Comparison of ENCODE assay signal across 16 cellular contexts in the genomic region with DNA sequence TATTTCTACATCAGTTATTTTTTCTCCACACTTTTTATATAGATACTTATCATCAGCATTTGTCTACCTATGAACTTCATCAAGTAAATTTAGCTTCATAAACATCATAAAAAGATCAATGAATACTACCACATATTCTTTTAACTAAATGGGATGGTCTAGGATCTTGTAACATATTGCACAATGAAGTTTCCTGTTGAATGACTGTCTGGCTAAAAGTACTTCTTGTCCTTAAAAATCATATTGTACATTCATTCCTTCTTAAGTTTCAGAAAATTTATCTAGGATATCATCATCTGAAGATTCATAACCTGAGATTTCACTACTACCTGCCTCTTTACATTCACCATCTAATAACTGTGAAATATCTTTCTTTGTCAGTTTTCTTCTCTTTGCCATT.
DNase-seq lines count a peak whose midpoint lies in the region; ATAC-seq, FAIRE-seq and TF ChIP-seq lines count a peak whose summit lies in the region.
"Had no signal": no experiment of that assay in that cellular context is flagged by ENCODE, and none has a peak within 500 bp of the region (broad histone marks: within the 10 kb centered on the region; RNA-seq: fewer than 3 reads in every experiment).

No MANE protein-coding gene starts in this region.

- TF ChIP-seq POLR2A in K562 (conservative IDR thresholded peaks at IDR 0.05): no peak

- CTCF ChIA-PET in K562 (lab: Yijun Ruan, JAX; ENCODE audit: low intra/inter-chr PET ratio): no interaction called here

- no peaks in the 10 kb centered on the region for H3K9me2 ChIP-seq in GM23248 (ENCODE audit: insufficient read depth)

- H2AFZ ChIP-seq in GM23248 (no peak overlapping the region), K562 (ENCODE audit: low read depth, low read length) (no peak overlapping the region)

- H3K4me1 ChIP-seq in GM23248 (ENCODE audit: insufficient read depth) (peaks cover 33% of the 10 kb centered on the region), K562 (replicated peaks in 1 of 2; ENCODE audit: control insufficient read depth in 2 of 2, insufficient read depth in 2 of 2, low read length in 2 of 2) (no peaks in the 10 kb centered on the region), right cardiac atrium (ENCODE audit: control insufficient read depth, insufficient read depth, low read length) (no peaks in the 10 kb centered on the region)

- FAIRE-seq in K562 (lab: Jason Lieb, UNC): no peak
- FAIRE-seq: GM19239 had no signal

- H3K9ac ChIP-seq in GM23248 (no peak overlapping the region), K562 (ENCODE audit: insufficient read depth in 1 of 2, low read depth in 2 of 2, low read length in 2 of 2) (no peak overlapping the region)

- no peaks in the 10 kb centered on the region for H3K36me3 ChIP-seq in GM23248 (ENCODE audit: low read depth)
- H3K36me3 ChIP-seq in K562 (ENCODE audit: control insufficient read depth, insufficient read depth, low read length): no peaks in the 10 kb centered on the region

- intact Hi-C loops in K562 (cut with micrococcal nuclease): no loop called here
- intact Hi-C loops in right cardiac atrium (cut with DNase I): loop anchor here in 1 of 4 donors (10.0 kb wide), 1 partner anchor 314 kb away; no protein-coding TSS in a partner anchor

- no peaks in the 10 kb centered on the region for H3K9me1 ChIP-seq in K562 (ENCODE audit: control insufficient read depth, insufficient read depth, low read length)

- DNase-seq in GM23248: peak; percentile 41
- no peak for DNase-seq in K562 (ENCODE audit: extremely low read depth in 1 of 4, low spot score in 3 of 4)
- peak; percentile 11 for DNase-seq in fibroblast of peridontal ligament (ENCODE audit: extremely low read depth)
- DNase-seq in skeletal muscle cell (ENCODE audit: low read depth): peak; percentile 33
- no peak for DNase-seq in H4 (ENCODE audit: low spot score)
- DNase-seq in right cardiac atrium: no peak
- DNase-seq: GF-D8, H7, NCI-H1930, NCI-H2171, NCI-H748 treated with DMSO at 0.1 percent for 48 hours, OCI-M1 had no signal

- H3K9me3 ChIP-seq in GM23248 (ENCODE audit: low read depth) (no peaks in the 10 kb centered on the region), K562 (replicated peaks; ENCODE audit: control insufficient read depth, insufficient read depth, low read depth, low read length) (no peaks in the 10 kb centered on the region), right cardiac atrium (ENCODE audit: control insufficient read depth, low read length) (no peaks in the 10 kb centered on the region)

- H3K27me3 ChIP-seq in GM23248 (replicated peaks; ENCODE audit: insufficient read depth) (no peaks in the 10 kb centered on the region), K562 (ENCODE audit: control insufficient read depth in 2 of 2, insufficient read depth in 2 of 2, low read length in 2 of 2) (no peaks in the 10 kb centered on the region; a peak in 1 of 5 replicates), right cardiac atrium (ENCODE audit: control insufficient read depth, insufficient read depth) (no peaks in the 10 kb centered on the region)
- H3K27me3 ChIP-seq: SJSA1 had no signal

- H3K4me2 ChIP-seq in GM23248 (ENCODE audit: unreplicated experiment) (no peak overlapping the region), K562 (ENCODE audit: insufficient read depth, low read length) (no peak overlapping the region)

- POLR2A ChIA-PET in K562 (lab: Yijun Ruan, JAX): no interaction called here

- no peaks in the 10 kb centered on the region for H4K20me1 ChIP-seq in GM23248 (ENCODE audit: insufficient read depth)
- H4K20me1 ChIP-seq in K562 (replicated peaks; ENCODE audit: control insufficient read depth, insufficient read depth, low read length): no peaks in the 10 kb centered on the region

- H3K27ac ChIP-seq in GM23248 (no peak overlapping the region), K562 (ENCODE audit: extremely low read depth, low read depth, low read length) (no peak overlapping the region), right cardiac atrium (ENCODE audit: low read length) (no peak overlapping the region)
- H3K27ac ChIP-seq: C4-2B, SJSA1 had no signal

- in situ Hi-C loops in GM23248 (cut with MboI) (no loop called here), K562 (cut with MboI) (loop anchor here (10.0 kb wide), 1 partner anchor 314 kb away; no protein-coding TSS in a partner anchor)

- no peak for TF ChIP-seq RAD21 in K562 (CRISPR knock-in tag; conservative IDR thresholded peaks at IDR 0.05 in 1 of 2, IDR thresholded peaks at IDR 0.05 in 1 of 2)

- H3F3A ChIP-seq in GM23248 (ENCODE audit: insufficient read depth): peaks cover 12% of the 10 kb centered on the region

- H3K79me2 ChIP-seq in GM23248 (ENCODE audit: insufficient read depth) (peaks cover 37% of the 10 kb centered on the region), K562 (ENCODE audit: control insufficient read depth, insufficient read depth, low read length) (no peaks in the 10 kb centered on the region)

- H3K4me3 ChIP-seq in GM23248 (no peak overlapping the region), K562 (no peak overlapping the region), skeletal muscle cell (ENCODE audit: low read depth, low read length) (no peak overlapping the region), right cardiac atrium (ENCODE audit: low read length) (no peak overlapping the region)
- H3K4me3 ChIP-seq: SJSA1 had no signal

- no TSS peak for BruUV-seq in K562 (replicated peaks; lab: Mats Ljungman, UMichigan)

- TF ChIP-seq EP300 in K562 (IDR thresholded peaks at IDR 0.05; ENCODE audit: low read length): no peak

- ATAC-seq in K562 (no peak), GM21717 (IDR thresholded peaks at IDR 0.05; ENCODE audit: unreplicated experiment) (no peak), right cardiac atrium (no peak)

- no peak for TF ChIP-seq CTCF in K562 (IDR thresholded peaks at IDR 0.05 in 2 of 3, conservative IDR thresholded peaks at IDR 0.05 in 1 of 3; ENCODE audit: insufficient read depth in 2 of 3, low read depth in 1 of 3, low read length in 3 of 3)

TF ChIP-seq in K562, 482 proteins besides CTCF, POLR2A, EP300 and RAD21:
- TF ChIP-seq KDM1A (IDR thresholded peaks at IDR 0.05) (no peak), ZNF785 (CRISPR knock-in tag; IDR thresholded peaks at IDR 0.05) (no peak), CEBPB (tag; IDR thresholded peaks at IDR 0.05) (peak; percentile 24; the same call in 1 of the 2 replicates), SAFB2 (IDR thresholded peaks at IDR 0.05; ENCODE audit: borderline replicate concordance, low read depth, low read length, severe bottlenecking) (no peak), TFAM (CRISPR knock-in tag; conservative IDR thresholded peaks at IDR 0.05) (no peak), ZNF584 (CRISPR knock-in tag; IDR thresholded peaks at IDR 0.05; ENCODE audit: low read depth) (no peak)

Comparison
In these comparisons a context has a peak if more than half of its experiments do, and no peak if none do; other contexts are left out.
1. DNase-seq: peak in GM23248 (single experiment), fibroblast of peridontal ligament (single experiment) and skeletal muscle cell (single experiment); none in K562 (0 of 4), H4 (single experiment) and right cardiac atrium (0 of 3).